ENCODE assay signal across 16 cellular contexts in the genomic region with DNA sequence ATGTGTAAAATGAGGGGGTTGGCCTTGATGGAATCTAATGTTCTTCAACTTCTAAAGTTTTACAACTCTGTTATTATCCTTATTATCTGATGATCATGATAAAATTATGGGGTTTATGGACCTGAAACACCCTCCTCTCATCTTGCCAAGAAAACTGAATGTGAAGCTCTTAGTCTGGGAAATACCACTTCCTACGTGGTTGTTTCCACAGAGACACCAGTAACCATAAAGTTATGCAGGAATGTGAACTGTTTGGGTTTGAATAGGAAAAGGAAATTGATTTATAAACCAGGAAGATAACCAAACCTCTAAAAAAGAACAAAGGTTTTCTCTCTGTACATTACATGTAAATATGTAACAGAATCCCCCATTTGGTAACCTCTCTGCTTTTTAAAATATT. TPM values are rescaled to one million over a fixed set of nuclear protein-coding genes. Genes with fewer than 3 reads are reported as not detected.
DNase-seq lines count a peak whose midpoint lies in the region; ATAC-seq, FAIRE-seq and TF ChIP-seq lines count a peak whose summit lies in the region.
"Had no signal": no experiment of that assay in that cellular context is flagged by ENCODE, and none has a peak within 500 bp of the region (broad histone marks: within the 10 kb centered on the region; RNA-seq: fewer than 3 reads in every experiment).

No MANE protein-coding gene starts in this region.

- no peak for TF ChIP-seq POLR2A in endothelial cell of umbilical vein (IDR thresholded peaks at IDR 0.05; ENCODE audit: low read depth, low read length)

- no peaks in the 10 kb centered on the region for H3K9me3 ChIP-seq in endothelial cell of umbilical vein (replicated peaks; ENCODE audit: control insufficient read depth, insufficient read depth, low read length)
- peaks cover 10% of the 10 kb centered on the region for H3K9me3 ChIP-seq in mesodermal cell (ENCODE audit: control insufficient read depth, low read length)
- H3K9me3 ChIP-seq: BE2C had no signal

- H2AFZ ChIP-seq in endothelial cell of umbilical vein (ENCODE audit: low read depth, low read length) = peak overlapping the region; percentile 5
- H2AFZ ChIP-seq: GM23338 had no signal

- no peaks in the 10 kb centered on the region for H3K9me1 ChIP-seq in endothelial cell of umbilical vein (replicated peaks; ENCODE audit: control insufficient read depth, extremely low read depth, insufficient read depth, low read length)

- H3K9me3 Mint-ChIP-seq in activated T-helper 17 cell treated with anti-CD3 and anti-CD28 coated beads, Interleukin-2, amount 50 U/mL, for 72 hours = peaks cover 20% of the 10 kb centered on the region

- H3K4me1 Mint-ChIP-seq in activated T-helper 17 cell treated with anti-CD3 and anti-CD28 coated beads, Interleukin-2, amount 50 U/mL, for 72 hours = no peaks in the 10 kb centered on the region

- DNase-seq in AG08396 (ENCODE audit: low spot score) (peak; percentile 46), NCI-H226 (peak; percentile 67), endothelial cell of umbilical vein (ENCODE audit: low read depth, low spot score) (peak; percentile 87), DMS114 treated with DMSO at 0.1 percent for 48 hours (lab: John Stamatoyannopoulos, UW; ENCODE audit: unreplicated experiment) (no peak)
- no peak for DNase-seq in activated CD4-positive, alpha-beta T cell treated with anti-CD3 and anti-CD28 coated beads for 48 hours
- DNase-seq: activated CD8-positive, alpha-beta T cell treated with anti-CD3 and anti-CD28 coated beads, Interleukin-2, amount 10 ng/mL, durations not matched to agents 7 days and 5 days; activated gamma-delta T cell; BE2C; erythroblast; NCI-H1930; NK-92 treated with Interleukin-12 subunit alpha and Interleukin-12 subunit beta, amount 100 ng/mL, for 24 hours had no signal

- no peaks in the 10 kb centered on the region for H3K27me3 ChIP-seq in endothelial cell of umbilical vein (ENCODE audit: control insufficient read depth in 2 of 2, insufficient read depth in 2 of 2, low read length in 2 of 2)
- H3K27me3 ChIP-seq: BE2C, cardiac muscle cell had no signal

- no peak overlapping the region for H3K27ac Mint-ChIP-seq in activated T-helper 17 cell treated with anti-CD3 and anti-CD28 coated beads, Interleukin-2, amount 50 U/mL, for 72 hours
- H3K27ac Mint-ChIP-seq: activated CD8-positive, alpha-beta T cell treated with anti-CD3 and anti-CD28 coated beads, Interleukin-2, amount 10 ng/mL, durations not matched to agents 7 days and 5 days; GM23338 had no signal

- WGBS in mesodermal cell (ENCODE audit: insufficient coverage in 2 of 2), 2 experiments = no CpG with 5 or more reads among the region's 1 CpG

- H3K4me2 ChIP-seq in endothelial cell of umbilical vein (ENCODE audit: insufficient read depth, low read length) = peak overlapping the region; percentile 48
- H3K4me2 ChIP-seq: GM23338 had no signal

- intact Hi-C loops in endothelial cell of umbilical vein (cut with micrococcal nuclease) = loop anchor here (1.0 kb wide), 2 partner anchors 29 to 41 kb away; a partner anchor contains a TSS

- no peaks in the 10 kb centered on the region for H3K36me3 Mint-ChIP-seq in activated T-helper 17 cell treated with anti-CD3 and anti-CD28 coated beads, Interleukin-2, amount 50 U/mL, for 72 hours (ENCODE audit: low read depth)

- BruUV-seq in endothelial cell of umbilical vein (replicated peaks; lab: Mats Ljungman, UMichigan) = no TSS peak

- no peaks in the 10 kb centered on the region for H4K20me1 ChIP-seq in endothelial cell of umbilical vein (replicated peaks; ENCODE audit: control insufficient read depth, extremely low read depth, insufficient read depth, low read length)

- no peak overlapping the region for H3K4me3 Mint-ChIP-seq in activated T-helper 17 cell treated with anti-CD3 and anti-CD28 coated beads, Interleukin-2, amount 50 U/mL, for 72 hours
- H3K4me3 Mint-ChIP-seq: activated CD8-positive, alpha-beta T cell treated with anti-CD3 and anti-CD28 coated beads, Interleukin-2, amount 10 ng/mL, durations not matched to agents 7 days and 5 days; GM23338 had no signal

- no peaks in the 10 kb centered on the region for H3K36me3 ChIP-seq in endothelial cell of umbilical vein (ENCODE audit: control insufficient read depth in 2 of 2, extremely low read depth in 1 of 2, insufficient read depth in 2 of 2, low read length in 2 of 2)
- H3K36me3 ChIP-seq in mesodermal cell (ENCODE audit: control insufficient read depth, insufficient read depth, low read length) = no peaks in the 10 kb centered on the region
- H3K36me3 ChIP-seq: BE2C, cardiac muscle cell had no signal

- peaks cover 34% of the 10 kb centered on the region for H3K4me1 ChIP-seq in endothelial cell of umbilical vein (ENCODE audit: control insufficient read depth, extremely low read depth, insufficient read depth, low read length)
- H3K4me1 ChIP-seq in mesodermal cell (ENCODE audit: control insufficient read depth, insufficient read depth, low read length, poor library complexity, severe bottlenecking) = peaks cover 16% of the 10 kb centered on the region
- H3K4me1 ChIP-seq: BE2C had no signal

- H3K27ac ChIP-seq in endothelial cell of umbilical vein (ENCODE audit: insufficient read depth, low read depth, low read length) (peak overlapping the region; percentile 78), mesodermal cell (ENCODE audit: low read depth, low read length, severe bottlenecking) (peak overlapping the region; percentile 42)
- H3K27ac ChIP-seq: cardiac muscle cell had no signal

- CTCF ChIA-PET in endothelial cell of umbilical vein (lab: Charles Lee) = interaction anchor here (1.0 to 2.9 kb wide), 9 partner anchors 9 to 142 kb away, joined by 3 to 12 read pairs (median 4); no protein-coding TSS in a partner anchor

- POLR2A ChIA-PET in endothelial cell of umbilical vein (lab: Charles Lee) = interaction anchor here (1.0 to 2.4 kb wide), 2 partner anchors 25 to 41 kb away, joined by 4 to 7 read pairs; no protein-coding TSS in a partner anchor

- H3K27me3 Mint-ChIP-seq in activated T-helper 17 cell treated with anti-CD3 and anti-CD28 coated beads, Interleukin-2, amount 50 U/mL, for 72 hours = peaks cover 12% of the 10 kb centered on the region

- no peak overlapping the region for H3K4me3 ChIP-seq in endothelial cell of umbilical vein (replicated peaks in 1 of 3; ENCODE audit: insufficient read depth in 1 of 3, low read depth in 1 of 3, low read length in 3 of 3)
- no peak overlapping the region for H3K4me3 ChIP-seq in mesodermal cell (ENCODE audit: extremely low read depth, insufficient read depth, low read length, poor library complexity, severe bottlenecking)
- H3K4me3 ChIP-seq: cardiac muscle cell, GM23338 had no signal

- H3K79me2 ChIP-seq in endothelial cell of umbilical vein (ENCODE audit: control insufficient read depth, insufficient read depth, low read length) = no peaks in the 10 kb centered on the region

- ATAC-seq in activated T-helper 17 cell treated with anti-CD3 and anti-CD28 coated beads, Interleukin-2, amount 50 U/mL, for 72 hours (replicated peaks) = no peak
- no peak for ATAC-seq in HG03139 (IDR thresholded peaks at IDR 0.05; ENCODE audit: unreplicated experiment)
- ATAC-seq: activated CD8-positive, alpha-beta T cell treated with anti-CD3 and anti-CD28 coated beads, Interleukin-2, amount 10 ng/mL, durations not matched to agents 7 days and 5 days; GM23338 had no signal

- FAIRE-seq in endothelial cell of umbilical vein (lab: Jason Lieb, UNC) = peak; percentile 69

- TF ChIP-seq CTCF in endothelial cell of umbilical vein (IDR thresholded peaks at IDR 0.05; ENCODE audit: extremely low read depth in 1 of 2, insufficient read depth in 1 of 2, low read depth in 1 of 2, low read length in 2 of 2) = no peak

- H3K9ac ChIP-seq in endothelial cell of umbilical vein (replicated peaks; ENCODE audit: extremely low read depth, insufficient read depth, low read length) = peak overlapping the region; percentile 56

- dilution Hi-C loops in endothelial cell of umbilical vein (cut with MboI; ENCODE audit: extremely low pct_ligation_motif_present, low sequenced_read_pairs) = no loop called here

TF ChIP-seq in endothelial cell of umbilical vein, 7 proteins besides CTCF, POLR2A, EP300 and RAD21:
- TF ChIP-seq, protein P1, sequence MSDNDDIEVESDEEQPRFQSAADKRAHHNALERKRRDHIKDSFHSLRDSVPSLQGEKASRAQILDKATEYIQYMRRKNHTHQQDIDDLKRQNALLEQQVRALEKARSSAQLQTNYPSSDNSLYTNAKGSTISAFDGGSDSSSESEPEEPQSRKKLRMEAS (IDR thresholded peaks at IDR 0.05; ENCODE audit: insufficient read depth, insufficient read length) = no peak
- TF ChIP-seq GATA2 (IDR thresholded peaks at IDR 0.05; ENCODE audit: insufficient read depth, insufficient read length, low read depth, low read length) = peak; percentile 70
- TF ChIP-seq POLR2AphosphoS5 (IDR thresholded peaks at IDR 0.05; ENCODE audit: insufficient read depth, low read depth, low read length) = peak; percentile 69
- peak; percentile 30 for TF ChIP-seq JUN (IDR thresholded peaks at IDR 0.05; ENCODE audit: borderline replicate concordance, insufficient read depth, insufficient read length, low read depth)
- no peak for TF ChIP-seq EZH2 (IDR thresholded peaks at IDR 0.05; ENCODE audit: borderline replicate concordance, low read depth, low read length, severe bottlenecking)
- peak; percentile 63 for TF ChIP-seq FOS (IDR thresholded peaks at IDR 0.05; ENCODE audit: borderline replicate concordance, insufficient read depth, low read length)
- TF ChIP-seq MYC (IDR thresholded peaks at IDR 0.05; ENCODE audit: low read depth, low read length) = no peak

RNA-seq across cellular contexts. Expression of a gene that starts 28.3 kb away (rescaled TPM):
- 369 and 390 TPM in 2 replicates for total RNA-seq in endothelial cell of umbilical vein
- 113 and 114 TPM in 2 replicates for polyA plus RNA-seq in endothelial cell of umbilical vein
- polyA plus RNA-seq in endothelial cell of umbilical vein (2011; cell fraction: cytosol; rRNA removed) = 130 and 164 TPM in 2 replicates
- 204 and 223 TPM in 2 replicates for polyA plus RNA-seq in endothelial cell of umbilical vein (2011; cell fraction: nucleus; rRNA removed)
- polyA plus RNA-seq in endothelial cell of umbilical vein (2012) = 239 and 249 TPM in 2 replicates
- 582 and 866 TPM in 2 replicates for polyA minus RNA-seq in endothelial cell of umbilical vein
- 2.6 TPM for polyA minus RNA-seq in endothelial cell of umbilical vein (2011; cell fraction: cytosol; rRNA and poly(A)+ RNA removed)
- polyA minus RNA-seq in endothelial cell of umbilical vein (2011; cell fraction: nucleus; rRNA and poly(A)+ RNA removed) = 148 and 149 TPM in 2 replicates
- polyA plus RNA-seq in mesodermal cell (2013, experiment 1 of 2) = 76.7 TPM
- 79.3 TPM for polyA plus RNA-seq in mesodermal cell (2013, experiment 2 of 2)
- 1 to 10 TPM in 1 of 2 donors, under 1 TPM in 1; 0.41 to 3.3 TPM for total RNA-seq in activated T-helper 17 cell treated with anti-CD3 and anti-CD28 coated beads, Interleukin-2, amount 50 U/mL, for 72 hours
- total RNA-seq: activated CD8-positive, alpha-beta T cell treated with anti-CD3 and anti-CD28 coated beads, Interleukin-2, amount 10 ng/mL, durations not matched to agents 7 days and 5 days had no signal

Comparison
In these comparisons a context has a peak if more than half of its experiments do, and no peak if none do; other contexts are left out.
1. DNase-seq: peak in AG08396 (single experiment), NCI-H226 (single experiment) and endothelial cell of umbilical vein (single experiment); none in DMS114 treated with DMSO at 0.1 percent for 48 hours (single experiment) and activated CD4-positive, alpha-beta T cell treated with anti-CD3 and anti-CD28 coated beads for 48 hours (single experiment).
2. RNA of a gene that starts 28.3 kb away (total RNA-seq): 369 to 390 TPM in endothelial cell of umbilical vein; 0.41 to 3.3 TPM in activated T-helper 17 cell treated with anti-CD3 and anti-CD28 coated beads, Interleukin-2, amount 50 U/mL, for 72 hours; every median in the first group is over 10 times any median in the second.